In genomic region chr15:45670511-45670910, GRCh38 we compare ENCODE assay signal across 27 cellular contexts. TPM values are rescaled to one million over a fixed set of nuclear protein-coding genes. Genes with fewer than 3 reads are reported as not detected.
A peak's percentile ranks its signal among the peaks of the same experiment; 100 is the strongest.
DNase-seq lines count a peak whose midpoint lies in the region; ATAC-seq and TF ChIP-seq lines count a peak whose summit lies in the region.
"Had no signal": no experiment of that assay in that cellular context is flagged by ENCODE, and none has a peak within 500 bp of the region (broad histone marks: within the 10 kb centered on the region; RNA-seq: fewer than 3 reads in every experiment).

No MANE protein-coding gene starts in this region.

- no peak for TF ChIP-seq CTCF in cardiac fibroblast (IDR thresholded peaks at IDR 0.05; ENCODE audit: low read depth, low read length)
- TF ChIP-seq CTCF in fibroblast of villous mesenchyme (IDR thresholded peaks at IDR 0.05; ENCODE audit: insufficient read depth, low read depth, low read length), result no peak

- H3K36me3 Mint-ChIP-seq in stimulated activated effector memory CD8-positive, alpha-beta T cell treated with anti-CD3 and anti-CD28 coated beads, Interleukin-12 subunit alpha, Interleukin-12 subunit beta, amount 100 ng/mL, for 72 hours, result peaks cover 94% of the 10 kb centered on the region
- H3K36me3 Mint-ChIP-seq: type B pancreatic cell had no signal

- no peak overlapping the region for H3K27ac ChIP-seq in GM23248
- H3K27ac ChIP-seq: HL-60, left ventricle myocardium inferior, right atrium auricular region, spleen had no signal

- H4K20me1 ChIP-seq in GM23248 (ENCODE audit: insufficient read depth), result no peaks in the 10 kb centered on the region

- no peak for ATAC-seq in stimulated activated effector memory CD8-positive, alpha-beta T cell treated with anti-CD3 and anti-CD28 coated beads, Interleukin-12 subunit alpha, Interleukin-12 subunit beta, amount 100 ng/mL, for 72 hours
- ATAC-seq: activated naive CD8-positive, alpha-beta T cell treated with anti-CD3 and anti-CD28 coated beads, Interleukin-2, amount 50 U/mL, for 24 hours; CD8-positive, alpha-beta T cell; naive thymus-derived CD8-positive, alpha-beta T cell had no signal

- 14 to 20% methylated on average over 4 of the region's 4 CpGs for WGBS in GM23248 (ENCODE audit: low coverage in 1 of 2, low lambda C conversion rate in 2 of 2, missing lambda C conversion rate in 2 of 2), 2 experiments

- no peaks in the 10 kb centered on the region for H3K79me2 ChIP-seq in GM23248 (ENCODE audit: insufficient read depth)

- H3K27me3 ChIP-seq in GM23248 (replicated peaks; ENCODE audit: insufficient read depth), result no peaks in the 10 kb centered on the region
- H3K27me3 ChIP-seq: right atrium auricular region, spleen had no signal

- H3K4me1 Mint-ChIP-seq in stimulated activated effector memory CD8-positive, alpha-beta T cell treated with anti-CD3 and anti-CD28 coated beads, Interleukin-12 subunit alpha, Interleukin-12 subunit beta, amount 100 ng/mL, for 72 hours, result peaks cover 7% of the 10 kb centered on the region
- H3K4me1 Mint-ChIP-seq: activated naive CD8-positive, alpha-beta T cell treated with anti-CD3 and anti-CD28 coated beads, Interleukin-2, amount 50 U/mL, for 24 hours had no signal

- H3K4me3 ChIP-seq in GM23248 (no peak overlapping the region), cardiac fibroblast (replicated peaks in 1 of 2; ENCODE audit: low read depth in 2 of 2, low read length in 2 of 2) (no peak overlapping the region), fibroblast of villous mesenchyme (ENCODE audit: low read depth, low read length) (no peak overlapping the region)
- H3K4me3 ChIP-seq: left ventricle myocardium inferior, right atrium auricular region, spleen had no signal

- H3F3A ChIP-seq in GM23248 (ENCODE audit: insufficient read depth), result 0 out of 2 replicates have a peak, but pooled peaks cover 6% of the 10 kb centered on the region

- peaks cover 6% of the 10 kb centered on the region; the same call in 1 of the 2 replicates for H3K4me1 ChIP-seq in GM23248 (ENCODE audit: insufficient read depth)
- H3K4me1 ChIP-seq: left ventricle myocardium inferior, right atrium auricular region, spleen had no signal

- no peak overlapping the region for H3K9ac ChIP-seq in GM23248

- no peaks in the 10 kb centered on the region for H3K9me2 ChIP-seq in GM23248 (ENCODE audit: insufficient read depth)

- no peaks in the 10 kb centered on the region for H3K36me3 ChIP-seq in GM23248 (ENCODE audit: low read depth)

- H3K4me2 ChIP-seq in GM23248 (ENCODE audit: unreplicated experiment), result no peak overlapping the region

- in situ Hi-C loops in GM23248 (cut with MboI), result no loop called here

- peak; percentile 7 for DNase-seq in GM23248
- DNase-seq in cardiac fibroblast (ENCODE audit: low read depth in 2 of 2), result peak; percentile 25 to 68
- DNase-seq in fibroblast of villous mesenchyme (ENCODE audit: low read depth), result peak; percentile 81
- no peak for DNase-seq in stimulated activated effector memory CD8-positive, alpha-beta T cell treated with anti-CD3 and anti-CD28 coated beads, Interleukin-12 subunit alpha, Interleukin-12 subunit beta, amount 100 ng/mL, for 72 hours (ENCODE audit: low spot score in 2 of 2)
- DNase-seq in islet precursor cell, result no peak
- no peak for DNase-seq in activated CD4-positive, alpha-beta T cell treated with anti-CD3 and anti-CD28 coated beads for 48 hours
- no peak for DNase-seq in NCI-H2081 (lab: John Stamatoyannopoulos, UW)
- DNase-seq: activated CD4-positive, alpha-beta T cell treated with anti-CD3 and anti-CD28 coated beads, Interleukin-2, amount 50 U/mL, for 48 hours; activated CD8-positive, alpha-beta memory T cell treated with anti-CD3 and anti-CD28 coated beads, Interleukin-2, amount 50 U/mL, for 48 hours; activated gamma-delta T cell; activated naive CD8-positive, alpha-beta T cell treated with anti-CD3 and anti-CD28 coated beads, Interleukin-2, amount 50 U/mL, for 24 hours; AML-193; CD8-positive, alpha-beta T cell; cerebellar nuclear complex; DMS153; hippocampal formation; left ventricle myocardium inferior; midbrain; MV-4-11; naive thymus-derived CD8-positive, alpha-beta T cell; NCI-H146; NCI-H446 treated with DMSO at 0.1 percent for 48 hours; NCI-H82; spleen had no signal

- 0 out of 2 replicates have a peak overlapping the region, but pooled peaks have one; percentile 21 for H2AFZ ChIP-seq in GM23248

- H3K4me3 Mint-ChIP-seq in stimulated activated effector memory CD8-positive, alpha-beta T cell treated with anti-CD3 and anti-CD28 coated beads, Interleukin-12 subunit alpha, Interleukin-12 subunit beta, amount 100 ng/mL, for 72 hours, result no peak overlapping the region
- H3K4me3 Mint-ChIP-seq: activated naive CD8-positive, alpha-beta T cell treated with anti-CD3 and anti-CD28 coated beads, Interleukin-2, amount 50 U/mL, for 24 hours; CD8-positive, alpha-beta T cell; naive thymus-derived CD8-positive, alpha-beta T cell; type B pancreatic cell had no signal

- no peaks in the 10 kb centered on the region for H3K9me3 Mint-ChIP-seq in stimulated activated effector memory CD8-positive, alpha-beta T cell treated with anti-CD3 and anti-CD28 coated beads, Interleukin-12 subunit alpha, Interleukin-12 subunit beta, amount 100 ng/mL, for 72 hours
- H3K9me3 Mint-ChIP-seq: activated naive CD8-positive, alpha-beta T cell treated with anti-CD3 and anti-CD28 coated beads, Interleukin-2, amount 50 U/mL, for 24 hours; CD8-positive, alpha-beta T cell; type B pancreatic cell had no signal

- peak overlapping the region; percentile 1 for H3K27ac Mint-ChIP-seq in stimulated activated effector memory CD8-positive, alpha-beta T cell treated with anti-CD3 and anti-CD28 coated beads, Interleukin-12 subunit alpha, Interleukin-12 subunit beta, amount 100 ng/mL, for 72 hours
- H3K27ac Mint-ChIP-seq: activated naive CD8-positive, alpha-beta T cell treated with anti-CD3 and anti-CD28 coated beads, Interleukin-2, amount 50 U/mL, for 24 hours; CD8-positive, alpha-beta T cell; type B pancreatic cell had no signal

- H3K9me3 ChIP-seq in GM23248 (ENCODE audit: low read depth), result no peaks in the 10 kb centered on the region
- H3K9me3 ChIP-seq: left ventricle myocardium inferior, right atrium auricular region, spleen had no signal

RNA-seq across cellular contexts. Expression of gene SQOR, which starts 35.7 kb away (rescaled TPM):
- total RNA-seq in GM23248 (2014; rRNA removed; shearing (Covaris generic)), result 19.7 and 22.0 TPM in 2 replicates
- polyA plus RNA-seq in GM23248 (2016; fragmentation: Nextera tagmentation; extraction: Ambion mirVana), result 21.9 and 22.2 TPM in 2 replicates
- total RNA-seq in fibroblast of villous mesenchyme, result 46.7 and 81.6 TPM in 2 replicates

Comparison
In these comparisons a context has a peak if more than half of its experiments do, and no peak if none do; other contexts are left out.
1. DNase-seq: peak in GM23248 (single experiment), cardiac fibroblast (2 of 2) and fibroblast of villous mesenchyme (single experiment); none in stimulated activated effector memory CD8-positive, alpha-beta T cell treated with anti-CD3 and anti-CD28 coated beads, Interleukin-12 subunit alpha, Interleukin-12 subunit beta, amount 100 ng/mL, for 72 hours (0 of 2), islet precursor cell (single experiment), activated CD4-positive, alpha-beta T cell treated with anti-CD3 and anti-CD28 coated beads for 48 hours (single experiment) and NCI-H2081 (0 of 2).